ENCODE assay signal across 37 cellular contexts in the genomic region with DNA sequence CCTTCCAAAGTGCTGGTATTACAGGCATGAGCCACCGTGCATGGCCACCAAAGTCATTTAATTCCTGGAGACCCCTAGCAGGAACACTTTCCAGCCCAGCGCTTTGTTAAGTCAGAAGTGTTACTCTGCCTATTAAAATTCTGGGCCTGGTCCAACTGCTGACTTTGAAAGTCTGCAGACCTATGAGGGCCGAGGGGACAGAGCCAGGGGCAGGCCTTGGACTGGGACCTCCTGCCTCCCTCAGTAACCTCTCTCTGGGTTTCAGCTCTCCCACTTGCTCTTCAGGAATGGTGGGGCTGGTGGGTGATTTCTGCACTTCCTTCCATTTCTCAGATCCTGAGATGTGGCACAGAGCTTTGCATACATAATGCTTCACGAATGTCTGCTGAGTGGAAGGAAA. TPM values are rescaled to one million over a fixed set of nuclear protein-coding genes. Genes with fewer than 3 reads are reported as not detected.
"Had no signal": no experiment of that assay in that cellular context is flagged by ENCODE, and none has a peak within 500 bp of the region (broad histone marks: within the 10 kb centered on the region; RNA-seq: fewer than 3 reads in every experiment).

No MANE protein-coding gene starts in this region.

- H3K36me3 Mint-ChIP-seq: activated CD4-positive, alpha-beta memory T cell treated with anti-CD3 and anti-CD28 coated beads for 36 hours; activated CD8-positive, alpha-beta memory T cell treated with anti-CD3 and anti-CD28 coated beads, Interleukin-2, amount 10 ng/mL, durations not matched to agents 7 days and 5 days; activated naive CD4-positive, alpha-beta T cell treated with anti-CD3 and anti-CD28 coated beads, Interleukin-2, amount 10 ng/mL, durations not matched to agents 7 days and 5 days; activated naive CD4-positive, alpha-beta T cell treated with anti-CD3 and anti-CD28 coated beads, Interleukin-2, amount 50 U/mL, for 24 hours; activated naive CD8-positive, alpha-beta T cell; activated naive CD8-positive, alpha-beta T cell treated with anti-CD3 and anti-CD28 coated beads, Interleukin-2, amount 10 ng/mL, durations not matched to agents 7 days and 5 days; brain; T-cell had no signal

- H3K4me3 ChIP-seq: ascending aorta, cardiac muscle cell had no signal

- H3K9me3 Mint-ChIP-seq: activated B cell treated with CpG ODN at 0.5 μM for 24 hours; activated CD4-positive, alpha-beta memory T cell treated with anti-CD3 and anti-CD28 coated beads for 36 hours; activated CD4-positive, alpha-beta T cell treated with anti-CD3 and anti-CD28 coated beads, Interleukin-2, amount 10 ng/mL, durations not matched to agents 24 days and 14 days; activated CD8-positive, alpha-beta T cell treated with anti-CD3 and anti-CD28 coated beads for 36 hours; activated naive CD4-positive, alpha-beta T cell treated with anti-CD3 and anti-CD28 coated beads, Interleukin-2, amount 50 U/mL, for 24 hours; activated naive CD8-positive, alpha-beta T cell treated with anti-CD3 and anti-CD28 coated beads, Interleukin-2, amount 10 ng/mL, durations not matched to agents 7 days and 5 days; activated naive CD8-positive, alpha-beta T cell treated with anti-CD3 and anti-CD28 coated beads, Interleukin-2, amount 50 U/mL, for 24 hours; activated T-cell treated with anti-CD3 and anti-CD28 coated beads, Interleukin-2, amount 50 U/mL, for 4 hours; activated T-helper 1 cell treated with anti-CD3 and anti-CD28 coated beads, Interleukin-12 subunit alpha, Interleukin-12 subunit beta, Interleukin-2, Interleukin-4 antibody, amounts not matched to agents 30 ng/mL and 10 ng/mL and 1 ng/mL, durations not matched to agents 14 hours and 24 hours and 36 hours; activated T-helper 17 cell treated with anti-CD3 and anti-CD28 coated beads, Interleukin-2, amount 50 U/mL, for 72 hours; brain; central memory CD8-positive, alpha-beta T cell; T-cell; T-helper 2 cell treated with Interferon-gamma antibody and Interleukin-4, amounts not matched to agents 5 μg/mL and 100 μg/mL, for 36 hours had no signal

- H3K27ac ChIP-seq: ascending aorta, cardiac muscle cell, VCaP had no signal

- H3K27ac Mint-ChIP-seq: activated B cell treated with CpG ODN at 0.5 μM for 24 hours; activated CD4-positive, alpha-beta memory T cell treated with anti-CD3 and anti-CD28 coated beads for 36 hours; activated CD4-positive, alpha-beta T cell treated with anti-CD3 and anti-CD28 coated beads, Interleukin-2, amount 10 ng/mL, durations not matched to agents 24 days and 14 days; activated CD8-positive, alpha-beta memory T cell treated with anti-CD3 and anti-CD28 coated beads, Interleukin-2, amount 10 ng/mL, durations not matched to agents 7 days and 5 days; activated CD8-positive, alpha-beta T cell treated with anti-CD3 and anti-CD28 coated beads for 36 hours; activated naive CD4-positive, alpha-beta T cell treated with anti-CD3 and anti-CD28 coated beads, Interleukin-2, amount 10 ng/mL, durations not matched to agents 7 days and 5 days; activated naive CD4-positive, alpha-beta T cell treated with anti-CD3 and anti-CD28 coated beads, Interleukin-2, amount 50 U/mL, for 24 hours; activated naive CD8-positive, alpha-beta T cell; activated naive CD8-positive, alpha-beta T cell treated with anti-CD3 and anti-CD28 coated beads, Interleukin-2, amount 10 ng/mL, durations not matched to agents 7 days and 5 days; activated naive CD8-positive, alpha-beta T cell treated with anti-CD3 and anti-CD28 coated beads, Interleukin-2, amount 50 U/mL, for 24 hours; activated T-cell treated with anti-CD3 and anti-CD28 coated beads, Interleukin-2, amount 50 U/mL, for 72 hours; activated T-helper 1 cell treated with anti-CD3 and anti-CD28 coated beads, Interleukin-12 subunit alpha, Interleukin-12 subunit beta, Interleukin-2, Interleukin-4 antibody, amounts not matched to agents 30 ng/mL and 10 ng/mL and 1 ng/mL, durations not matched to agents 14 hours and 24 hours and 36 hours; activated T-helper 17 cell treated with anti-CD3 and anti-CD28 coated beads, Interleukin-2, amount 50 U/mL, for 72 hours; brain; T-cell; T-helper 2 cell treated with Interferon-gamma antibody and Interleukin-4, amounts not matched to agents 5 μg/mL and 100 μg/mL, for 36 hours had no signal

- H3K27me3 Mint-ChIP-seq: activated B cell treated with CpG ODN at 0.5 μM for 24 hours; activated CD4-positive, alpha-beta memory T cell treated with anti-CD3 and anti-CD28 coated beads for 36 hours; activated CD8-positive, alpha-beta memory T cell treated with anti-CD3 and anti-CD28 coated beads, Interleukin-2, amount 10 ng/mL, durations not matched to agents 7 days and 5 days; activated CD8-positive, alpha-beta T cell treated with anti-CD3 and anti-CD28 coated beads for 36 hours; activated naive CD4-positive, alpha-beta T cell treated with anti-CD3 and anti-CD28 coated beads, Interleukin-2, amount 50 U/mL, for 24 hours; activated naive CD8-positive, alpha-beta T cell; activated naive CD8-positive, alpha-beta T cell treated with anti-CD3 and anti-CD28 coated beads, Interleukin-2, amount 10 ng/mL, durations not matched to agents 7 days and 5 days; activated T-helper 17 cell treated with anti-CD3 and anti-CD28 coated beads, Interleukin-2, amount 50 U/mL, for 72 hours; central memory CD8-positive, alpha-beta T cell; T-cell had no signal

- H3K4me1 ChIP-seq: ascending aorta had no signal

- ATAC-seq: activated CD8-positive, alpha-beta memory T cell treated with anti-CD3 and anti-CD28 coated beads, Interleukin-2, amount 10 ng/mL, durations not matched to agents 7 days and 5 days; activated CD8-positive, alpha-beta T cell treated with anti-CD3 and anti-CD28 coated beads for 36 hours; activated naive CD8-positive, alpha-beta T cell treated with anti-CD3 and anti-CD28 coated beads, Interleukin-2, amount 50 U/mL, for 24 hours; activated T-cell treated with anti-CD3 and anti-CD28 coated beads, Interleukin-2, amount 50 U/mL, for 4 hours; activated T-cell treated with anti-CD3 and anti-CD28 coated beads, Interleukin-2, amount 50 U/mL, for 72 hours; activated T-helper 17 cell treated with anti-CD3 and anti-CD28 coated beads, Interleukin-2, amount 50 U/mL, for 72 hours; T-cell had no signal

- H3K4me3 Mint-ChIP-seq: activated B cell treated with CpG ODN at 0.5 μM for 24 hours; activated CD4-positive, alpha-beta memory T cell treated with anti-CD3 and anti-CD28 coated beads for 36 hours; activated CD4-positive, alpha-beta T cell treated with anti-CD3 and anti-CD28 coated beads, Interleukin-2, amount 10 ng/mL, durations not matched to agents 24 days and 14 days; activated CD8-positive, alpha-beta memory T cell treated with anti-CD3 and anti-CD28 coated beads, Interleukin-2, amount 10 ng/mL, durations not matched to agents 7 days and 5 days; activated CD8-positive, alpha-beta T cell treated with anti-CD3 and anti-CD28 coated beads for 36 hours; activated naive CD4-positive, alpha-beta T cell treated with anti-CD3 and anti-CD28 coated beads, Interleukin-2, amount 10 ng/mL, durations not matched to agents 7 days and 5 days; activated naive CD4-positive, alpha-beta T cell treated with anti-CD3 and anti-CD28 coated beads, Interleukin-2, amount 50 U/mL, for 24 hours; activated naive CD8-positive, alpha-beta T cell; activated naive CD8-positive, alpha-beta T cell treated with anti-CD3 and anti-CD28 coated beads, Interleukin-2, amount 10 ng/mL, durations not matched to agents 7 days and 5 days; activated naive CD8-positive, alpha-beta T cell treated with anti-CD3 and anti-CD28 coated beads, Interleukin-2, amount 50 U/mL, for 24 hours; activated T-cell treated with anti-CD3 and anti-CD28 coated beads, Interleukin-2, amount 50 U/mL, for 4 hours; activated T-cell treated with anti-CD3 and anti-CD28 coated beads, Interleukin-2, amount 50 U/mL, for 72 hours; activated T-helper 1 cell treated with anti-CD3 and anti-CD28 coated beads, Interleukin-12 subunit alpha, Interleukin-12 subunit beta, Interleukin-2, Interleukin-4 antibody, amounts not matched to agents 30 ng/mL and 10 ng/mL and 1 ng/mL, durations not matched to agents 14 hours and 24 hours and 36 hours; activated T-helper 17 cell treated with anti-CD3 and anti-CD28 coated beads, Interleukin-2, amount 50 U/mL, for 72 hours; brain; central memory CD8-positive, alpha-beta T cell; T-cell; T-helper 2 cell treated with Interferon-gamma antibody and Interleukin-4, amounts not matched to agents 5 μg/mL and 100 μg/mL, for 36 hours had no signal

- H3K27me3 ChIP-seq: ascending aorta, cardiac muscle cell had no signal

- H3K4me1 Mint-ChIP-seq: activated B cell treated with CpG ODN at 0.5 μM for 24 hours; activated CD4-positive, alpha-beta T cell treated with anti-CD3 and anti-CD28 coated beads, Interleukin-2, amount 10 ng/mL, durations not matched to agents 24 days and 14 days; activated CD8-positive, alpha-beta memory T cell treated with anti-CD3 and anti-CD28 coated beads, Interleukin-2, amount 10 ng/mL, durations not matched to agents 7 days and 5 days; activated naive CD4-positive, alpha-beta T cell treated with anti-CD3 and anti-CD28 coated beads, Interleukin-2, amount 10 ng/mL, durations not matched to agents 7 days and 5 days; activated naive CD4-positive, alpha-beta T cell treated with anti-CD3 and anti-CD28 coated beads, Interleukin-2, amount 50 U/mL, for 24 hours; activated naive CD8-positive, alpha-beta T cell treated with anti-CD3 and anti-CD28 coated beads, Interleukin-2, amount 10 ng/mL, durations not matched to agents 7 days and 5 days; activated naive CD8-positive, alpha-beta T cell treated with anti-CD3 and anti-CD28 coated beads, Interleukin-2, amount 50 U/mL, for 24 hours; activated T-helper 17 cell treated with anti-CD3 and anti-CD28 coated beads, Interleukin-2, amount 50 U/mL, for 72 hours; brain; central memory CD8-positive, alpha-beta T cell; T-cell had no signal

- H3K9me3 ChIP-seq: ascending aorta had no signal

- DNase-seq: activated B cell treated with CpG ODN at 0.5 μM for 24 hours; activated CD4-positive, alpha-beta memory T cell treated with anti-CD3 and anti-CD28 coated beads for 36 hours; activated CD4-positive, alpha-beta T cell treated with anti-CD3 and anti-CD28 coated beads for 4 hours; activated CD4-positive, alpha-beta T cell treated with anti-CD3 and anti-CD28 coated beads, Interleukin-2, amount 10 ng/mL, durations not matched to agents 24 days and 14 days; activated CD4-positive, alpha-beta T cell treated with anti-CD3 and anti-CD28 coated beads, Interleukin-2, amount 50 U/mL, for 1 hour; activated CD4-positive, alpha-beta T cell treated with anti-CD3 and anti-CD28 coated beads, Interleukin-2, amount 50 U/mL, for 4 hours; activated CD4-positive, CD25-positive, alpha-beta regulatory T cell treated with anti-CD3 and anti-CD28 coated beads, Interleukin-2, amount 50 U/mL, for 72 hours; activated CD8-positive, alpha-beta T cell treated with anti-CD3 and anti-CD28 coated beads for 36 hours; activated effector memory CD4-positive, alpha-beta T cell treated with anti-CD3 and anti-CD28 coated beads, Interleukin-2, amount 50 U/mL, for 16 hours; activated naive CD4-positive, alpha-beta T cell treated with anti-CD3 and anti-CD28 coated beads, Interleukin-2, amount 10 ng/mL, durations not matched to agents 7 days and 5 days; activated naive CD4-positive, alpha-beta T cell treated with Interleukin-2 at 50 U/mL for 16 hours; activated naive CD8-positive, alpha-beta T cell treated with anti-CD3 and anti-CD28 coated beads, Interleukin-2, amount 10 ng/mL, durations not matched to agents 7 days and 5 days; activated naive CD8-positive, alpha-beta T cell treated with anti-CD3 and anti-CD28 coated beads, Interleukin-2, amount 50 U/mL, for 24 hours; activated T-cell treated with anti-CD3 and anti-CD28 coated beads for 4 hours; activated T-cell treated with anti-CD3 and anti-CD28 coated beads, Interleukin-2, amount 50 U/mL, for 1 hour; activated T-cell treated with anti-CD3 and anti-CD28 coated beads, Interleukin-2, amount 50 U/mL, for 4 hours; activated T-cell treated with anti-CD3 and anti-CD28 coated beads, Interleukin-2, amount 50 U/mL, for 72 hours; amygdala; anterior cingulate cortex; caudate nucleus; cerebellar nuclear complex; T-cell; T-helper 2 cell; T-helper 9 cell had no signal

RNA-seq across cellular contexts. Expression of a gene that starts 9.7 kb away (rescaled TPM):
- total RNA-seq: activated B cell treated with CpG ODN at 0.5 μM for 24 hours; activated CD4-positive, alpha-beta memory T cell treated with anti-CD3 and anti-CD28 coated beads for 36 hours; activated CD8-positive, alpha-beta memory T cell treated with anti-CD3 and anti-CD28 coated beads, Interleukin-2, amount 10 ng/mL, durations not matched to agents 7 days and 5 days; activated CD8-positive, alpha-beta T cell treated with anti-CD3 and anti-CD28 coated beads for 36 hours; activated naive CD8-positive, alpha-beta T cell treated with anti-CD3 and anti-CD28 coated beads, Interleukin-2, amount 10 ng/mL, durations not matched to agents 7 days and 5 days; activated T-cell treated with anti-CD3 and anti-CD28 coated beads, Interleukin-2, amount 50 U/mL, for 4 hours; activated T-cell treated with anti-CD3 and anti-CD28 coated beads, Interleukin-2, amount 50 U/mL, for 72 hours; activated T-helper 17 cell treated with anti-CD3 and anti-CD28 coated beads, Interleukin-2, amount 50 U/mL, for 72 hours; ascending aorta; bronchial epithelial cell; cardiac muscle cell; T-cell had no signal
- polyA plus RNA-seq: adipose tissue, cardiac muscle cell had no signal

RNA-seq across cellular contexts. Expression of a gene that starts 28.8 kb away (rescaled TPM):
- total RNA-seq: activated CD4-positive, alpha-beta T cell treated with anti-CD3 and anti-CD28 coated beads, Interleukin-2, amount 10 ng/mL, durations not matched to agents 24 days and 14 days; ascending aorta; bronchial epithelial cell; cardiac muscle cell had no signal
- polyA plus RNA-seq: cardiac muscle cell had no signal
